In genomic region chrX:22063284-22063683, GRCh38 we compare ENCODE assay signal across 8 cellular contexts. TPM values are rescaled to one million over a fixed set of nuclear protein-coding genes. Genes with fewer than 3 reads are reported as not detected.
DNase-seq lines count a peak whose midpoint lies in the region; ATAC-seq and TF ChIP-seq lines count a peak whose summit lies in the region.

No MANE protein-coding gene starts in this region.

- intact Hi-C loops in A673 (cut with micrococcal nuclease; ENCODE audit: unreplicated experiment): no loop called here

- peak; percentile 79 for ATAC-seq in GM21447 (IDR thresholded peaks at IDR 0.05; ENCODE audit: unreplicated experiment)

- no peaks in the 10 kb centered on the region for H3K27me3 ChIP-seq in A673 (replicated peaks; ENCODE audit: insufficient read depth, low read depth, low read length, poor library complexity)

- TF ChIP-seq CTCF in GM12865 (IDR thresholded peaks at IDR 0.05; ENCODE audit: insufficient read depth, low read depth, low read length, missing control alignments) (no peak), A673 (conservative IDR thresholded peaks at IDR 0.05; ENCODE audit: low read depth, low read length) (no peak)

- DNase-seq in GM12865 (ENCODE audit: low read depth) (peak; percentile 76), HT1080 (ENCODE audit: low read depth) (peak; percentile 45), dermis blood vessel endothelial cell (peak; percentile 15), LoVo (ENCODE audit: low spot score) (no peak), A673 (ENCODE audit: low spot score) (no peak), NCI-H2227 (lab: John Stamatoyannopoulos, UW; ENCODE audit: unreplicated experiment) (no peak)
- DNase-seq in activated CD4-positive, CD25-positive, alpha-beta regulatory T cell (lab: John Stamatoyannopoulos, UW): no peak

- POLR2A ChIA-PET in A673 (lab: Charles Lee; ENCODE audit: low non-redundant PET): no interaction called here

- no peak overlapping the region for H3K4me3 ChIP-seq in GM12865 (ENCODE audit: low read depth, low read length)
- H3K4me3 ChIP-seq in A673 (ENCODE audit: low read depth, low read length, poor library complexity, severe bottlenecking): no peak overlapping the region

- CTCF ChIA-PET in A673 (lab: Charles Lee): no interaction called here

- H3K36me3 ChIP-seq in A673 (ENCODE audit: insufficient read depth, low read length, poor library complexity, severe bottlenecking): no peaks in the 10 kb centered on the region

- no peaks in the 10 kb centered on the region for H3K9me3 ChIP-seq in A673 (ENCODE audit: low read depth, low read length, poor library complexity, severe bottlenecking)

- H3K4me1 ChIP-seq in A673 (ENCODE audit: insufficient read depth, low read length, poor library complexity, severe bottlenecking): no peaks in the 10 kb centered on the region

- H3K27ac ChIP-seq in A673 (ENCODE audit: low read depth, low read length, poor library complexity, severe bottlenecking): no peak overlapping the region

- no TSS peak for BruUV-seq in A673 (replicated peaks; lab: Mats Ljungman, UMichigan)

RNA-seq across cellular contexts. Expression of gene PHEX, which starts 31.2 kb away (rescaled TPM):
- 0.47 and 0.59 TPM in 2 replicates for total RNA-seq in HT1080 (2014; rRNA removed; shearing (Covaris generic))
- polyA plus RNA-seq in HT1080 (2015; cell fraction: cytosol; rRNA removed): 0.91 and 1.1 TPM in 2 replicates
- 0.38 and 0.54 TPM in 2 replicates for polyA plus RNA-seq in HT1080 (2015; cell fraction: nucleus; rRNA removed)
- total RNA-seq in dermis blood vessel endothelial cell: under 0.01 and 0.37 TPM in 2 replicates
- 0.37 and 0.43 TPM in 2 replicates for total RNA-seq in A673 (2021)

Comparison
In these comparisons a context has a peak if more than half of its experiments do, and no peak if none do; other contexts are left out.
1. DNase-seq: peak in GM12865 (single experiment), HT1080 (single experiment) and dermis blood vessel endothelial cell (single experiment); none in LoVo (single experiment), A673 (single experiment), activated CD4-positive, CD25-positive, alpha-beta regulatory T cell (0 of 4) and NCI-H2227 (single experiment).